1 cellular context compared by ENCODE assay signal in genomic region chr14:102363182-102363952, GRCh38.
TF ChIP-seq lines count a peak whose summit lies in the region.

No MANE protein-coding gene starts in this region.

TF ChIP-seq in GM12891, 5 proteins besides CTCF, POLR2A, EP300 and RAD21:
- no peak for TF ChIP-seq SPI1 (IDR thresholded peaks at IDR 0.05; ENCODE audit: low read depth, low read length)
- no peak for TF ChIP-seq PAX5 (IDR thresholded peaks at IDR 0.05; ENCODE audit: insufficient read depth, low read length, severe bottlenecking)
- no peak for TF ChIP-seq POU2F2 (IDR thresholded peaks at IDR 0.05; ENCODE audit: low read depth, low read length)
